8 cellular contexts compared by ENCODE assay signal in the genomic region with DNA sequence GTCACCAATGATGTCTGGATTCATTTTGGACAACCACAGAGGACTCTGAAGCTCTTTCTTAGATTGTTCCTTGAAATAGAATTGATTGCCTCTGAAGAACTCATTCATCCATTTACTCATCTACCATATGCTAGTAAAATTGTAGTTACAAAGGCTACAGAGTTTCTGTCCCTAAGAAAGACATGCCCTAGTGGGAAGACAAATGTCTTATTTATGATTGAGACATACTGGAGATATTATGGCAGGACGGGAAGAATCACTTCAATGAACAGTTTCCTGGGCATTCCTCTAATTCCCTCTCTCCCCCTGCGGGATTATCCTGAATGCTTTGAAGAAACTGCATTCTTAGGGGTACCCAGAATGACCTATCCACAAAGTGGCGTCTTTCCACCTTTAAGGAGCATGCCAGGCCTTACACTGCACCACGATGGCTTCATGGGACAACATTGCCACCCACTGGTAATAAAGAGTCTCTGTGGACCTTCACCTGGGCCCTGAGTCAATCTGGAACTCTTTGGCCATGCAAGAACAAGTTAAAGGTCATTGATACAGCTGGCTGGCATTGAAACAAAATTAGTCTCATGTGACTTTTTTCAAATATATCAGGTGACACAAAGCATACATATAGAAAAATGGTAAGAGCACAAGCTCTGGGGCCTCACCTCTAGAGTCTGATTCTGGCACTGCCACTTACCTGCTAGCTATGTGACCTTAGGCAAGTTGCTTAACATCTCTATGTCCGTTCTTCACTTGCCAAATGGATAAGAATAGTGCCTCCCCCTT. TPM values are rescaled to one million over a fixed set of nuclear protein-coding genes. Genes with fewer than 3 reads are reported as not detected.
DNase-seq lines count a peak whose midpoint lies in the region; ATAC-seq and TF ChIP-seq lines count a peak whose summit lies in the region.

No MANE protein-coding gene starts in this region.

- H3K9me3 ChIP-seq in SJCRH30 (replicated peaks) (no peaks in the 10 kb centered on the region), parathyroid adenoma (ENCODE audit: control insufficient read depth, low read length) (no peaks in the 10 kb centered on the region), aorta (ENCODE audit: control insufficient read depth, low read length) (no peaks in the 10 kb centered on the region)

- no peak overlapping the region for H2AFZ ChIP-seq in parathyroid adenoma

- H3K27ac ChIP-seq in SJCRH30 (no peak overlapping the region), foreskin keratinocyte (no peak overlapping the region), parathyroid adenoma (no peak overlapping the region), aorta (ENCODE audit: low read depth in 1 of 2, low read length in 2 of 2) (no peak overlapping the region)

- H3K4me3 ChIP-seq in GM06990 (replicated peaks; ENCODE audit: low read depth, low read length) = no peak overlapping the region
- no peak overlapping the region for H3K4me3 ChIP-seq in SJCRH30
- H3K4me3 ChIP-seq in parathyroid adenoma (ENCODE audit: low read depth, low read length) = no peak overlapping the region
- H3K4me3 ChIP-seq in aorta (ENCODE audit: low read length in 2 of 2) = no peak overlapping the region

- H3K27me3 ChIP-seq in GM06990 (replicated peaks; ENCODE audit: control insufficient read depth, insufficient read depth, low read length) = no peaks in the 10 kb centered on the region
- H3K27me3 ChIP-seq in SJCRH30 = no peaks in the 10 kb centered on the region
- H3K27me3 ChIP-seq in foreskin keratinocyte = peaks cover 6% of the 10 kb centered on the region
- no peaks in the 10 kb centered on the region for H3K27me3 ChIP-seq in parathyroid adenoma (ENCODE audit: control insufficient read depth, insufficient read depth, low read length)
- H3K27me3 ChIP-seq in aorta (ENCODE audit: control insufficient read depth in 1 of 2, insufficient read depth in 2 of 2, low read length in 1 of 2) = no peaks in the 10 kb centered on the region

- H3K79me2 ChIP-seq in parathyroid adenoma = no peaks in the 10 kb centered on the region

- TF ChIP-seq CTCF in GM06990 (IDR thresholded peaks at IDR 0.05; ENCODE audit: insufficient read depth, low read length, poor library complexity, severe bottlenecking) (peak; percentile 71), foreskin keratinocyte (conservative IDR thresholded peaks at IDR 0.05) (peak; percentile 82), parathyroid adenoma (IDR thresholded peaks at IDR 0.05) (peak; percentile 91)

- peak; percentile 73 for ATAC-seq in foreskin keratinocyte
- ATAC-seq in aorta (ENCODE audit: low FRiP score) = peak; percentile 86

- H3K36me3 ChIP-seq in GM06990 (ENCODE audit: control insufficient read depth, insufficient read depth, low read length) (no peaks in the 10 kb centered on the region), SJCRH30 (no peaks in the 10 kb centered on the region), parathyroid adenoma (ENCODE audit: control insufficient read depth, insufficient read depth, low read length) (no peaks in the 10 kb centered on the region), aorta (ENCODE audit: control insufficient read depth in 1 of 2, insufficient read depth in 2 of 2, low read length in 1 of 2) (no peaks in the 10 kb centered on the region)

- intact Hi-C loops in aorta (cut with DNase I) = loop anchor here (2.0 to 5.0 kb wide), 2 partner anchors 264 kb away; no protein-coding TSS in a partner anchor

- no peaks in the 10 kb centered on the region for H3K4me1 ChIP-seq in SJCRH30
- no peaks in the 10 kb centered on the region for H3K4me1 ChIP-seq in foreskin keratinocyte
- no peaks in the 10 kb centered on the region for H3K4me1 ChIP-seq in parathyroid adenoma
- H3K4me1 ChIP-seq in aorta (ENCODE audit: control insufficient read depth in 1 of 2, insufficient read depth in 2 of 2, low read length in 2 of 2) = no peaks in the 10 kb centered on the region

- H3K9ac ChIP-seq in parathyroid adenoma = no peak overlapping the region

- WGBS in aorta, 2 donors = 37 to 40% methylated on average over 5 of the region's 5 CpGs

- no peak overlapping the region for H3K4me2 ChIP-seq in parathyroid adenoma (ENCODE audit: low read length)

- peak; percentile 22 for DNase-seq in GM06990 (ENCODE audit: extremely low read depth, insufficient read length)
- peak; percentile 86 for DNase-seq in H4 (ENCODE audit: low spot score)
- peak; percentile 74 for DNase-seq in LHCN-M2 (ENCODE audit: low read depth)
- DNase-seq in SJCRH30 = peak; percentile 29 to 57
- peak; percentile 29 for DNase-seq in activated effector memory CD4-positive, alpha-beta T cell treated with Interleukin-2 at 50 U/mL for 16 hours
- DNase-seq in foreskin keratinocyte = peak; percentile 34 to 61
- peak in 1 of 2 donors; percentile 54 for DNase-seq in aorta

RNA-seq across cellular contexts. Expression of a gene that starts 32.1 kb away (rescaled TPM):
- 0.45 and 1.2 TPM in 2 replicates for total RNA-seq in H4 (2014; rRNA removed; shearing (Covaris generic))
- total RNA-seq in LHCN-M2 (2014; rRNA removed) (not detected in 2 replicates), foreskin keratinocyte (not detected in 2 replicates), aorta (under 1 TPM; 0.32 to 0.48 TPM)
- polyA plus RNA-seq in LHCN-M2 (2012) = not detected
- not detected in 2 replicates for total RNA-seq in SJCRH30 (2014; rRNA removed; shearing (Covaris generic))
- polyA plus RNA-seq in foreskin keratinocyte (not detected in 2 replicates), aorta (not detected)
